Comparison of ENCODE assay signal across 1 cellular context in the genomic region with DNA sequence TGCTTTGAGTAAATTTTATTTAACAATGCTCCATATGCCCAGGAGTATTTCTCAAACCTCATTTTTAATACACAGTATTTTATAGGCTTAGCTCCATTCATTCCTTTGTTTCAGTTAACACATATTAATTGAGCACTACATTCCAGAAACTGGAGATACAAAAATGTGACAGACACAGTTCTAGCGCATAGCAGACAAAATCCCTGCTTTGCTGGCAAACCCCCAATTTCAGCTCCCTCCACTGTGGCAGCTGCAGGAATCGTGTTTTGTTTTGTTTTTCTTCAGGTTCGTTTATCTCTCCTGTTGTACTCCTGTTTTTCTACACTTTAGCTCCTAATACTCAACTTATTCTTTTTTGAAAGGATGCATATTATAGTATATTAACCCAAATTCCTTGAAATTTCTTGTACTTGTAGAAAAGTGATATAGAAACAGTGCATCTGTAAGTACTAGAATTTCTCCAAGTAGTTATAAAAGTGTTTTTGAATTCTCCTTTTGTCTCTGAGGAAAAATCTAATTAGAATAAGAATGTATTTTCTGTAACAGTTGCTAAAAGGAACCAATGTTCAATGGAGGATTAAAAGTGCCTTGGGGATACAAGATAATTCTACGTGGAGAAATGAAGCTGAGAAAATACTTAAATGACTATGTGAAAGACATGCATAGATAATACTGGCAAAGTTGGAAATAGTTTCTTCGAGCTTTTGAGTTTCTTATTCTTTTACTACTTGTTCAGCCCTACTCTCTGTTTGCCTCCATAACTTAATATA.
TF ChIP-seq lines count a peak whose summit lies in the region.

No MANE protein-coding gene starts in this region.

TF ChIP-seq in K562, 482 proteins besides CTCF, POLR2A, EP300 and RAD21:
- TF ChIP-seq NFIC (IDR thresholded peaks at IDR 0.05): 0 out of 2 replicates have a peak, but pooled peaks have one; percentile 28
- no peak for TF ChIP-seq ZNF140 (CRISPR knock-in tag; IDR thresholded peaks at IDR 0.05)
- no peak for TF ChIP-seq HCFC1 (IDR thresholded peaks at IDR 0.05; ENCODE audit: low read depth, low read length)
- no peak for TF ChIP-seq RCOR1 (IDR thresholded peaks at IDR 0.05; ENCODE audit: borderline replicate concordance in 1 of 2, low read depth in 2 of 2, low read length in 2 of 2)
- TF ChIP-seq ZNF174 (CRISPR knock-in tag; IDR thresholded peaks at IDR 0.05): no peak
